8 cellular contexts compared by ENCODE assay signal in genomic region chr14:39174560-39175444, GRCh38. TPM values are rescaled to one million over a fixed set of nuclear protein-coding genes. Genes with fewer than 3 reads are reported as not detected.
DNase-seq lines count a peak whose midpoint lies in the region; ATAC-seq and TF ChIP-seq lines count a peak whose summit lies in the region.

Gene PNN, plus strand, starts transcription at chr14:39175254. Its CDS starts 26 bp downstream, at chr14:39175280.

- peak within 1 kb of the TSS; percentile 75 for H3K4me3 ChIP-seq in upper lobe of right lung

- peaks cover 35% of the 10 kb centered on the region for H3K4me1 Mint-ChIP-seq in T-helper 1 cell treated with Interleukin-12 subunit alpha and Interleukin-12 subunit beta and Interleukin-4 antibody, amounts not matched to agents 30 μg/mL and 1 μg/mL, for 36 hours (ENCODE audit: low read depth)

- in situ Hi-C loops in GM13977 (cut with MboI; ENCODE audit: low pct_unique_long_range_greater_than_20kb, low sequenced_read_pairs, unreplicated experiment): no loop called here

- intact Hi-C loops in left cardiac atrium (cut with DNase I): loop anchor here in 1 of 2 donors (1.0 to 5.0 kb wide), 2 partner anchors 92 to 252 kb away; no protein-coding TSS in a partner anchor
- intact Hi-C loops in posterior vena cava (cut with DNase I): loop anchor here in 1 of 2 donors (10.0 kb wide), 1 partner anchor 100 kb away; no protein-coding TSS in a partner anchor
- intact Hi-C loops in upper lobe of right lung (cut with DNase I): no loop called here

- H3K4me3 Mint-ChIP-seq in T-helper 1 cell treated with Interleukin-12 subunit alpha and Interleukin-12 subunit beta and Interleukin-4 antibody, amounts not matched to agents 30 μg/mL and 1 μg/mL, for 36 hours: peak within 1 kb of the TSS; percentile 99

- peaks cover 37% of the 10 kb centered on the region for H3K36me3 Mint-ChIP-seq in T-helper 1 cell treated with Interleukin-12 subunit alpha and Interleukin-12 subunit beta and Interleukin-4 antibody, amounts not matched to agents 30 μg/mL and 1 μg/mL, for 36 hours (ENCODE audit: low read depth)

- TF ChIP-seq CTCF in GM13977 (IDR thresholded peaks at IDR 0.05; ENCODE audit: extremely low read depth, insufficient read depth, missing control alignments): no peak
- TF ChIP-seq CTCF in upper lobe of right lung (IDR thresholded peaks at IDR 0.05): no peak

- DNase-seq in GM13977 (ENCODE audit: low spot score): peak; percentile 92
- DNase-seq in NCI-H1694 (lab: John Stamatoyannopoulos, UW): peak; percentile 99
- peak; percentile 98 for DNase-seq in amniotic stem cell (lab: John Stamatoyannopoulos, UW)
- DNase-seq in left cardiac atrium: peak; percentile 96
- peak; percentile 98 for DNase-seq in posterior vena cava (ENCODE audit: low spot score)
- DNase-seq in upper lobe of right lung: peak; percentile 97

- H3K4me1 ChIP-seq in upper lobe of right lung: peaks cover 19% of the 10 kb centered on the region

- peak; percentile 89 for ATAC-seq in HG02884 (IDR thresholded peaks at IDR 0.05; ENCODE audit: unreplicated experiment)
- ATAC-seq in left cardiac atrium: peak; percentile 97
- peak; percentile 97 for ATAC-seq in upper lobe of right lung

- H3K27ac Mint-ChIP-seq in T-helper 1 cell treated with Interleukin-12 subunit alpha and Interleukin-12 subunit beta and Interleukin-4 antibody, amounts not matched to agents 30 μg/mL and 1 μg/mL, for 36 hours: peak within 1 kb of the TSS; percentile 100

- no peaks in the 10 kb centered on the region for H3K27me3 ChIP-seq in upper lobe of right lung

- no peaks in the 10 kb centered on the region for H3K9me3 ChIP-seq in upper lobe of right lung

- peaks cover 36% of the 10 kb centered on the region for H3K36me3 ChIP-seq in upper lobe of right lung

- peak within 1 kb of the TSS; percentile 92 for H3K27ac ChIP-seq in upper lobe of right lung

- no peaks in the 10 kb centered on the region for H3K27me3 Mint-ChIP-seq in T-helper 1 cell treated with Interleukin-12 subunit alpha and Interleukin-12 subunit beta and Interleukin-4 antibody, amounts not matched to agents 30 μg/mL and 1 μg/mL, for 36 hours (ENCODE audit: low read depth)

- H3K9me3 Mint-ChIP-seq in T-helper 1 cell treated with Interleukin-12 subunit alpha and Interleukin-12 subunit beta and Interleukin-4 antibody, amounts not matched to agents 30 μg/mL and 1 μg/mL, for 36 hours: no peaks in the 10 kb centered on the region

RNA-seq across cellular contexts. Expression of gene PNN, which starts in this region (rescaled TPM):
- 10 to 100 TPM; 27.1 to 31.2 TPM for total RNA-seq in left cardiac atrium
- total RNA-seq in posterior vena cava: 10 to 100 TPM; 37.7 to 42.6 TPM
- 39.9 TPM for total RNA-seq in upper lobe of right lung

Comparison
In these comparisons a context has a peak if more than half of its experiments do, and no peak if none do; other contexts are left out.
1. Peak in every context shown above with its lines: DNase-seq, ATAC-seq, H3K4me3 ChIP-seq and H3K27ac ChIP-seq.